In the genomic region with DNA sequence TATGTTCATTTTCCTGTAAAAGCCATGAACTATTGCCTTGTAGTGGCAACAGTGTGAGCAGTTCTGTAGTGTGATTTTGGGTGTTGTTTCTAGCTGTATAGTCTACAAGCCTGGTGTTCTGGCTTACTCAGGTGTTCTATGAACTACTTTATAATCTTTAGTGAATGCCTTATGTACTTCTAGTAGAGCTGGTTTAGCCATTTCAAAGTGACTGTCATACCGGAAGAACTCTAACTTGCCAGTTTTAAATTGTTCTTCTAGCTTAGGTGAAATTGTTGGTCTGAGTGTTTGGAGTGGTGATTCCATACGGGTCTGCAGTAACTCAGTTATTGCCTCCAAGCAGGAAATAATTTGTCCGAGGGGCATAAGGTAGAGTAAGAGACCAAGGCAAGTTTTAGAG, we compare ENCODE assay signal across 21 cellular contexts.
"Had no signal": no experiment of that assay in that cellular context is flagged by ENCODE, and none has a peak within 500 bp of the region (broad histone marks: within the 10 kb centered on the region; RNA-seq: fewer than 3 reads in every experiment).

No MANE protein-coding gene starts in this region.

- H3K36me3 Mint-ChIP-seq: natural killer cell treated with Interleukin-12 subunit alpha and Interleukin-12 subunit beta and Interleukin-15 and Interleukin-18, amount 100 ng/mL, for 72 hours; neural progenitor cell had no signal

- H3K27ac Mint-ChIP-seq: effector memory CD8-positive, alpha-beta T cell; natural killer cell treated with Interleukin-12 subunit alpha and Interleukin-12 subunit beta and Interleukin-15 and Interleukin-18, amount 100 ng/mL, for 72 hours; neural progenitor cell; stimulated activated naive B cell treated with anti-CD40 and anti-IgM and Interleukin-4, amounts not matched to agents 10 μg/mL and 1 μg/mL and 100 μg/mL, for 72 hours; stimulated activated naive CD8-positive, alpha-beta T cell treated with anti-CD3 and anti-CD28 coated beads, Interleukin-15, amount 100 ng/mL, for 72 hours had no signal

- H3K36me3 ChIP-seq: heart left ventricle, neural progenitor cell, ovary, right atrium auricular region, sigmoid colon, tibial nerve had no signal

- H3K4me2 ChIP-seq: neural progenitor cell had no signal

- H3K9ac ChIP-seq: neural progenitor cell had no signal

- H3K27ac ChIP-seq: heart left ventricle, neural progenitor cell, ovary, right atrium auricular region, sigmoid colon, skin epidermis, testis, tibial nerve had no signal

- H3K4me3 Mint-ChIP-seq: effector memory CD8-positive, alpha-beta T cell; natural killer cell treated with Interleukin-12 subunit alpha and Interleukin-12 subunit beta and Interleukin-15 and Interleukin-18, amount 100 ng/mL, for 72 hours; neural progenitor cell; stimulated activated naive B cell treated with anti-CD40 and anti-IgM and Interleukin-4, amounts not matched to agents 10 μg/mL and 1 μg/mL and 100 μg/mL, for 72 hours; stimulated activated naive CD8-positive, alpha-beta T cell treated with anti-CD3 and anti-CD28 coated beads, Interleukin-15, amount 100 ng/mL, for 72 hours had no signal

- H3K9me3 ChIP-seq: heart left ventricle, ovary, right atrium auricular region, sigmoid colon, testis, tibial nerve had no signal

- H2AFZ ChIP-seq: neural progenitor cell had no signal

- H3K27me3 ChIP-seq: neural progenitor cell, ovary, right atrium auricular region, testis had no signal

- H3K9me3 Mint-ChIP-seq: effector memory CD8-positive, alpha-beta T cell; natural killer cell treated with Interleukin-12 subunit alpha and Interleukin-12 subunit beta and Interleukin-15 and Interleukin-18, amount 100 ng/mL, for 72 hours; stimulated activated naive CD8-positive, alpha-beta T cell treated with anti-CD3 and anti-CD28 coated beads, Interleukin-15, amount 100 ng/mL, for 72 hours had no signal

- DNase-seq: effector memory CD8-positive, alpha-beta T cell; erythroblast; heart left ventricle; hippocampal formation; kidney glomerular epithelial cell; mammary epithelial cell; nucleus accumbens; ovary; sigmoid colon; stimulated activated CD4-positive, alpha-beta T cell treated with anti-CD3 and anti-CD28 coated beads, Interleukin-2, amount 100 ng/mL, for 24 hours; stimulated activated CD4-positive, alpha-beta T cell treated with anti-CD3 and anti-CD28 coated beads, Interleukin-4, amount 100 ng/mL, for 4 hours; stimulated activated naive B cell treated with anti-CD40 and anti-IgM and Interleukin-4, amounts not matched to agents 10 μg/mL and 1 μg/mL and 100 μg/mL, for 72 hours; stimulated activated naive CD8-positive, alpha-beta T cell treated with anti-CD3 and anti-CD28 coated beads, Interleukin-15, amount 100 ng/mL, for 72 hours; testis had no signal

- ATAC-seq: effector memory CD8-positive, alpha-beta T cell; heart left ventricle; left lobe of liver; natural killer cell treated with Interleukin-12 subunit alpha and Interleukin-12 subunit beta and Interleukin-15 and Interleukin-18, amount 100 ng/mL, for 72 hours; stimulated activated naive B cell treated with anti-CD40 and anti-IgM and Interleukin-4, amounts not matched to agents 10 μg/mL and 1 μg/mL and 100 μg/mL, for 72 hours; stimulated activated naive CD8-positive, alpha-beta T cell treated with anti-CD3 and anti-CD28 coated beads, Interleukin-15, amount 100 ng/mL, for 72 hours had no signal

- H3K4me1 ChIP-seq: neural progenitor cell, testis had no signal

- FAIRE-seq: frontal cortex had no signal

- H3K4me3 ChIP-seq: heart left ventricle, neural progenitor cell, ovary, right atrium auricular region, sigmoid colon, skin epidermis, testis, tibial nerve had no signal
